ENCODE assay signal across 21 cellular contexts in the genomic region with DNA sequence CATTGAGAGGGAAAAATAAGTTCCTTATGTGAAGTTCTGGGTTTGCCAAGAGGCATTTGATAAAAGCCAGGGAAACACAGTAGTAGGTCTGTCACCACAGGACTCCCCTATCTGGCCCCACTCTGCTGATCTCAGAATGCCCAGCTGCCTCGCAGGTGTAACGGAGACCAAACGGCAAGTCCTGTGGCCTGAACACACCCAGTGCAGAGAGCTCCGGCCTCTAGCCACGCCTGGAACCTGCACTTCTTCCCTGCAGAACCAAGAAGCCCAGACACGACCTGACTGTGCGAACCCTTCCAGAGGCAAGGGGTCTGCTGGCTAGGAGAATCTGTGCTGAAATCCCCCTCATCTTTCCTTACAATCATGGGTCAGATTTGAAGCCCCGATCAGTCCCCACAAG.
"Had no signal": no experiment of that assay in that cellular context is flagged by ENCODE, and none has a peak within 500 bp of the region (broad histone marks: within the 10 kb centered on the region; RNA-seq: fewer than 3 reads in every experiment).

No MANE protein-coding gene starts in this region.

- H3K27ac ChIP-seq: coronary artery, dorsolateral prefrontal cortex, esophagus muscularis mucosa, foreskin keratinocyte, gastroesophageal sphincter, heart left ventricle, hepatocyte, left ventricle myocardium inferior, lower lobe of right lung had no signal

- H3K9me3 ChIP-seq: esophagus muscularis mucosa, gastroesophageal sphincter, heart left ventricle, left ventricle myocardium inferior, lower lobe of right lung had no signal

- H3K36me3 ChIP-seq: esophagus muscularis mucosa, gastroesophageal sphincter, heart left ventricle, left ventricle myocardium inferior, lower lobe of right lung had no signal

- H3K4me3 Mint-ChIP-seq: immature natural killer cell had no signal

- H3K4me1 Mint-ChIP-seq: immature natural killer cell had no signal

- H3K36me3 Mint-ChIP-seq: immature natural killer cell had no signal

- H3K27ac Mint-ChIP-seq: immature natural killer cell had no signal

- DNase-seq: dermis blood vessel endothelial cell; dorsolateral prefrontal cortex; effector CD4-positive, alpha-beta T cell; effector memory CD4-positive, alpha-beta T cell; foreskin keratinocyte; heart left ventricle; hypothalamus; immature natural killer cell; islet precursor cell; kidney; kidney glomerular epithelial cell; left colon; left ventricle myocardium inferior; lower lobe of right lung; mesenchymal stem cell; midbrain had no signal

- ATAC-seq: foreskin keratinocyte, gastroesophageal sphincter, heart left ventricle, left colon, left lobe of liver had no signal

- H3K4me3 ChIP-seq: coronary artery, dorsolateral prefrontal cortex, esophagus muscularis mucosa, gastroesophageal sphincter, heart left ventricle, hepatocyte, left ventricle myocardium inferior, lower lobe of right lung had no signal

- H3K4me1 ChIP-seq: esophagus muscularis mucosa, foreskin keratinocyte, gastroesophageal sphincter, heart left ventricle, left ventricle myocardium inferior, lower lobe of right lung had no signal

- H3K27me3 ChIP-seq: foreskin keratinocyte had no signal
